Comparison of ENCODE assay signal across 21 cellular contexts in genomic region chr17:44749076-44750020, GRCh38. TPM values are rescaled to one million over a fixed set of nuclear protein-coding genes. Genes with fewer than 3 reads are reported as not detected.
DNase-seq lines count a peak whose midpoint lies in the region; ATAC-seq and TF ChIP-seq lines count a peak whose summit lies in the region.
"Had no signal": no experiment of that assay in that cellular context is flagged by ENCODE, and none has a peak within 500 bp of the region (broad histone marks: within the 10 kb centered on the region; RNA-seq: fewer than 3 reads in every experiment).

No MANE protein-coding gene starts in this region.

- no peak overlapping the region for H4K8ac ChIP-seq in trophoblast cell (ENCODE audit: low read depth, low read length)

- no peak overlapping the region for H2BK120ac ChIP-seq in trophoblast cell (ENCODE audit: insufficient read depth, low read length, poor library complexity)

- no peaks in the 10 kb centered on the region for H3K79me1 ChIP-seq in trophoblast cell (ENCODE audit: low read length)

- no peak for TF ChIP-seq POLR2A in gastrocnemius medialis (IDR thresholded peaks at IDR 0.05)

- no peaks in the 10 kb centered on the region for H3K79me2 ChIP-seq in trophoblast cell (ENCODE audit: control insufficient read depth, insufficient read depth, low read length, poor library complexity)

- H3K4ac ChIP-seq in trophoblast cell (ENCODE audit: low read depth, low read length), result no peak overlapping the region

- H4K12ac ChIP-seq in trophoblast cell (ENCODE audit: low read depth, low read length), result no peak overlapping the region

- H3K36me3 ChIP-seq in HEK293 (ENCODE audit: control insufficient read depth in 2 of 2, insufficient read depth in 1 of 2, low read length in 2 of 2) (peaks cover 8 to 64% of the 10 kb centered on the region in 2 experiments; a peak in 2 of 3 replicates), left ventricle myocardium inferior (no peaks in the 10 kb centered on the region), trophoblast cell (ENCODE audit: control insufficient read depth in 1 of 2, insufficient read depth in 2 of 2, low read length in 2 of 2) (peaks cover 42 to 43% of the 10 kb centered on the region in 2 experiments), gastrocnemius medialis (no peaks in the 10 kb centered on the region)

- intact Hi-C loops in left ventricle myocardium inferior (cut with micrococcal nuclease) (no loop called here), gastrocnemius medialis (cut with DNase I; ENCODE audit: low total_unique reads) (no loop called here)

- POLR2A ChIA-PET in HEK293 (lab: Yijun Ruan, JAX), result interaction anchor here (0.6 to 1.1 kb wide), 2 partner anchors 12 to 44 kb away, joined by 3 read pairs; no protein-coding TSS in a partner anchor

- no CpG with 5 or more reads among the region's 19 CpGs for WGBS in trophoblast cell (ENCODE audit: extremely low coverage, insufficient coverage, insufficient read length)

- no peak overlapping the region for H2AFZ ChIP-seq in trophoblast cell (ENCODE audit: insufficient read depth, low read length, poor library complexity)

- no peak overlapping the region for H3K9ac ChIP-seq in trophoblast cell (ENCODE audit: low read length)
- H3K9ac ChIP-seq: BLaER1 treated with 17β-estradiol and CSF1 and Interleukin-3, amounts not matched to agents 10 nM and 100 nM; KMS-11 had no signal

- no peak overlapping the region for H3K18ac ChIP-seq in trophoblast cell (ENCODE audit: low read length)

- H3K9me3 ChIP-seq in HEK293 (ENCODE audit: control insufficient read depth, insufficient read depth, low read depth, low read length) (no peaks in the 10 kb centered on the region), left ventricle myocardium inferior (replicated peaks) (no peaks in the 10 kb centered on the region), trophoblast cell (ENCODE audit: insufficient read depth, low read depth, low read length) (no peaks in the 10 kb centered on the region), gastrocnemius medialis (no peaks in the 10 kb centered on the region)
- H3K9me3 ChIP-seq: BLaER1 treated with 17β-estradiol and CSF1 and Interleukin-3, amounts not matched to agents 10 nM and 100 nM had no signal

- H3K27ac ChIP-seq in HEK293 (ENCODE audit: extremely low read depth, low read depth, low read length) (no peak overlapping the region), left ventricle myocardium inferior (replicated peaks) (peak overlapping the region; percentile 68), trophoblast cell (ENCODE audit: low read depth, low read length) (no peak overlapping the region), gastrocnemius medialis (no peak overlapping the region)
- H3K27ac ChIP-seq: BLaER1 treated with 17β-estradiol and CSF1 and Interleukin-3, amounts not matched to agents 10 nM and 100 nM had no signal

- H3K4me3 ChIP-seq in HEK293 (ENCODE audit: low read depth, low read length), result no peak overlapping the region
- peak overlapping the region; percentile 54 for H3K4me3 ChIP-seq in left ventricle myocardium inferior
- H3K4me3 ChIP-seq in trophoblast cell (ENCODE audit: low read depth, low read length), result peak overlapping the region; percentile 16
- no peak overlapping the region for H3K4me3 ChIP-seq in gastrocnemius medialis
- H3K4me3 ChIP-seq: BLaER1 treated with 17β-estradiol and CSF1 and Interleukin-3, amounts not matched to agents 10 nM and 100 nM had no signal

- CTCF ChIA-PET in HEK293 (lab: Yijun Ruan, JAX), result interaction anchor here (0.6 to 1.7 kb wide), 4 partner anchors 13 to 485 kb away, joined by 3 read pairs; no protein-coding TSS in a partner anchor

- H2AK5ac ChIP-seq in trophoblast cell (ENCODE audit: low read length), result no peak overlapping the region

- H2BK12ac ChIP-seq in trophoblast cell (ENCODE audit: low read length), result no peak overlapping the region

- H4K91ac ChIP-seq in trophoblast cell (ENCODE audit: low read depth, low read length), result no peak overlapping the region

- no peak overlapping the region for H3K4me2 ChIP-seq in trophoblast cell (ENCODE audit: low read length)
- H3K4me2 ChIP-seq: BLaER1 treated with 17β-estradiol and CSF1 and Interleukin-3, amounts not matched to agents 10 nM and 100 nM had no signal

- ATAC-seq in gastrocnemius medialis, result no peak
- ATAC-seq: activated naive CD8-positive, alpha-beta T cell treated with anti-CD3 and anti-CD28 coated beads, Interleukin-2, amount 50 U/mL, for 24 hours had no signal

- in situ Hi-C loops in GM13976 (cut with MboI; ENCODE audit: low sequenced_read_pairs, unreplicated experiment) (no loop called here), gastrocnemius medialis (cut with MboI; ENCODE audit: low sequenced_read_pairs in 4 of 4) (loop anchor here in 1 of 4 donors (25.0 kb wide), 1 partner anchor 288 kb away; no protein-coding TSS in a partner anchor)

- no peaks in the 10 kb centered on the region for H3K27me3 ChIP-seq in left ventricle myocardium inferior (ENCODE audit: low read depth)
- H3K27me3 ChIP-seq in trophoblast cell (ENCODE audit: insufficient read depth, low read length), result no peaks in the 10 kb centered on the region
- no peaks in the 10 kb centered on the region for H3K27me3 ChIP-seq in gastrocnemius medialis
- H3K27me3 ChIP-seq: BLaER1 treated with 17β-estradiol and CSF1 and Interleukin-3, amounts not matched to agents 10 nM and 100 nM had no signal

- no peak overlapping the region for H2BK5ac ChIP-seq in trophoblast cell (ENCODE audit: low read depth, low read length, poor library complexity)

- H3K14ac ChIP-seq in trophoblast cell (ENCODE audit: low read length), result no peak overlapping the region

- H3K23ac ChIP-seq in trophoblast cell (ENCODE audit: low read length), result no peak overlapping the region

- no peak for TF ChIP-seq CTCF in HEK293 (tag by site-specific recombination; IDR thresholded peaks at IDR 0.05)
- no peak for TF ChIP-seq CTCF in left ventricle myocardium inferior (IDR thresholded peaks at IDR 0.05; ENCODE audit: borderline replicate concordance)
- no peak for TF ChIP-seq CTCF in GM13976 (IDR thresholded peaks at IDR 0.05; ENCODE audit: borderline replicate concordance, control extremely low read depth, extremely low read depth, insufficient read depth, missing control alignments)
- no peak for TF ChIP-seq CTCF in gastrocnemius medialis (IDR thresholded peaks at IDR 0.05 in 4 of 5, conservative IDR thresholded peaks at IDR 0.05 in 1 of 5)

- H3K4me1 ChIP-seq in HEK293 (ENCODE audit: control insufficient read depth, insufficient read depth, low read length) (no peaks in the 10 kb centered on the region), left ventricle myocardium inferior (peaks cover 25% of the 10 kb centered on the region), trophoblast cell (ENCODE audit: control insufficient read depth in 1 of 2, insufficient read depth in 2 of 2, low read length in 2 of 2) (no peaks in the 10 kb centered on the region), gastrocnemius medialis (no peaks in the 10 kb centered on the region)

- DNase-seq in cerebellum (ENCODE audit: low spot score) (peak; percentile 71), left ventricle myocardium inferior (peak; percentile 38), trophoblast cell (no peak), GM13976 (ENCODE audit: low spot score) (no peak), gastrocnemius medialis (no peak), NCI-H2196 (lab: John Stamatoyannopoulos, UW; ENCODE audit: unreplicated experiment) (no peak), OCI-M2 (lab: John Stamatoyannopoulos, UW; ENCODE audit: unreplicated experiment) (no peak)
- DNase-seq: ACHN; activated CD4-positive, alpha-beta memory T cell treated with anti-CD3 and anti-CD28 coated beads, Interleukin-2, amount 10 ng/mL, durations not matched to agents 7 days and 5 days; activated effector memory CD4-positive, alpha-beta T cell treated with anti-CD3 and anti-CD28 coated beads, Interleukin-2, amount 50 U/mL, for 16 hours; activated naive CD8-positive, alpha-beta T cell treated with anti-CD3 and anti-CD28 coated beads, Interleukin-2, amount 50 U/mL, for 24 hours; effector CD8-positive, alpha-beta T cell; foreskin melanocyte; NCI-H1694 treated with DMSO at 0.1 percent for 48 hours; NCI-H2227 treated with DMSO at 0.1 percent for 48 hours; NCI-H82; SHP77; SW 1271 had no signal

TF ChIP-seq in HEK293, 187 proteins besides CTCF, POLR2A, EP300 and RAD21:
- TF ChIP-seq ZIC2 (tag by site-specific recombination; IDR thresholded peaks at IDR 0.05) (peak; percentile 36; the same call in 1 of the 2 replicates), ZNF596 (tag by site-specific recombination; IDR thresholded peaks at IDR 0.05) (no peak), SP2 (tag by site-specific recombination; IDR thresholded peaks at IDR 0.05) (0 out of 2 replicates have a peak, but pooled peaks have one; percentile 9), ZBTB17 (tag by site-specific recombination; IDR thresholded peaks at IDR 0.05) (no peak), EGR2 (tag by site-specific recombination; IDR thresholded peaks at IDR 0.05; ENCODE audit: low read depth) (peak; percentile 40; the same call in 1 of the 2 replicates)
- TF ChIP-seq, protein P1, sequence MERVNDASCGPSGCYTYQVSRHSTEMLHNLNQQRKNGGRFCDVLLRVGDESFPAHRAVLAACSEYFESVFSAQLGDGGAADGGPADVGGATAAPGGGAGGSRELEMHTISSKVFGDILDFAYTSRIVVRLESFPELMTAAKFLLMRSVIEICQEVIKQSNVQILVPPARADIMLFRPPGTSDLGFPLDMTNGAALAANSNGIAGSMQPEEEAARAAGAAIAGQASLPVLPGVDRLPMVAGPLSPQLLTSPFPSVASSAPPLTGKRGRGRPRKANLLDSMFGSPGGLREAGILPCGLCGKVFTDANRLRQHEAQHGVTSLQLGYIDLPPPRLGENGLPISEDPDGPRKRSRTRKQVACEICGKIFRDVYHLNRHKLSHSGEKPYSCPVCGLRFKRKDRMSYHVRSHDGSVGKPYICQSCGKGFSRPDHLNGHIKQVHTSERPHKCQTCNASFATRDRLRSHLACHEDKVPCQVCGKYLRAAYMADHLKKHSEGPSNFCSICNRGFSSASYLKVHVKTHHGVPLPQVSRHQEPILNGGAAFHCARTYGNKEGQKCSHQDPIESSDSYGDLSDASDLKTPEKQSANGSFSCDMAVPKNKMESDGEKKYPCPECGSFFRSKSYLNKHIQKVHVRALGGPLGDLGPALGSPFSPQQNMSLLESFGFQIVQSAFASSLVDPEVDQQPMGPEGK (tag by site-specific recombination; IDR thresholded peaks at IDR 0.05), result no peak
TF ChIP-seq in HEK293: peak in this region for 3.

RNA-seq across cellular contexts. Expression of gene ADAM11, which starts 9.4 kb away (rescaled TPM):
- total RNA-seq in cerebellum (8.0 TPM), left ventricle myocardium inferior (7.3 TPM), gastrocnemius medialis (under 1 TPM in 2 of 4 donors, not detected in 2; 0.04 to 0.36 TPM)
- 0.34 and 0.47 TPM in 2 replicates for polyA plus RNA-seq in trophoblast cell (2013)

RNA-seq across cellular contexts. Expression of gene DBF4B, which starts 40.9 kb away (rescaled TPM):
- total RNA-seq in cerebellum, result 6.4 TPM
- 5.7 TPM for total RNA-seq in left ventricle myocardium inferior
- polyA plus RNA-seq in trophoblast cell (2013), result 10.6 and 11.1 TPM in 2 replicates
- 1 to 10 TPM in 3 of 4 donors, under 1 TPM in 1; 0.63 to 2.9 (median 1.7) TPM for total RNA-seq in gastrocnemius medialis

RNA-seq across cellular contexts. Expression of gene CCDC43, which starts 59.8 kb away (rescaled TPM):
- total RNA-seq in cerebellum (24.0 TPM), left ventricle myocardium inferior (28.8 TPM), gastrocnemius medialis (10 to 100 TPM; 44.3 to 54.3 (median 51.5) TPM)
- 25.3 and 25.7 TPM in 2 replicates for polyA plus RNA-seq in trophoblast cell (2013)

Comparison
In these comparisons a context has a peak if more than half of its experiments do, and no peak if none do; other contexts are left out.
1. H3K4me3 ChIP-seq: peak in left ventricle myocardium inferior (single experiment) and trophoblast cell (single experiment); none in HEK293 (single experiment) and gastrocnemius medialis (0 of 4).
2. DNase-seq: peak in cerebellum (single experiment) and left ventricle myocardium inferior (single experiment); none in trophoblast cell (0 of 2), GM13976 (single experiment), gastrocnemius medialis (0 of 2), NCI-H2196 (single experiment) and OCI-M2 (single experiment).